Comparison of ENCODE assay signal across 8 cellular contexts in the genomic region with DNA sequence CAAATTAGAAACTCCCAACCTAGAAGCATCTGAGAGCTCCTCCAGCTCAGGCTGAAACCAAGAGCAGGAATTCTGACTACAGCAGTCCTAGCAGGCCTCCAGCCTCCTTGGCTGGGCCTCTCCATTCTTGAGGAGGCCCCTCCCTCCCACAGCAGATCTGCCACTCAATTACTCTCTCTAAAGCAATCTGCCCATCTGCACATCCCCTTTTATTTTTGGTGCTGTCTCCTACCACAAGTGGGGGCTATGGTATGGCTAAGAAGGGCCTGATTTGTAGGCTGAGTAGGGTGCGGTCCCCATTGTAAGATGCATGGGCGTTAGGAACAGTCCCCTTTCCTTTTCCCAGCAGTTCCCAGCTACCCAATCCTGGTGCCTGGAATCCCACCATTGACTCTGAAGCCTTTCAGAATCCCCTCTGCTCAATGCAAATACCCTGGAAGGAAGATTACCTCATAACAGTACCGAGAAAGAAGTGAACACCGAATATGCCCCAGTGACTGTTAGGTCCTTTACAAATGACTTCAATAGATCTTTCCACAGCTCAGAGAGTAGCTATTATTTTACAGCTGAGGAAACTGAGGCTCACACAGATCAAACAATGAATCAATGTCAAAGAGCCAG. TPM values are rescaled to one million over a fixed set of nuclear protein-coding genes. Genes with fewer than 3 reads are reported as not detected.
DNase-seq lines count a peak whose midpoint lies in the region; ATAC-seq and TF ChIP-seq lines count a peak whose summit lies in the region.
"Had no signal": no experiment of that assay in that cellular context is flagged by ENCODE, and none has a peak within 500 bp of the region (broad histone marks: within the 10 kb centered on the region; RNA-seq: fewer than 3 reads in every experiment).

No MANE protein-coding gene starts in this region.

- H3K36me3 Mint-ChIP-seq in CD14-positive monocyte: peaks cover 0 to 2% of the 10 kb centered on the region in 2 donors

- TF ChIP-seq CTCF in fibroblast of villous mesenchyme (IDR thresholded peaks at IDR 0.05; ENCODE audit: insufficient read depth, low read depth, low read length) (peak; percentile 15), uterus (IDR thresholded peaks at IDR 0.05) (no peak), CD14-positive monocyte (IDR thresholded peaks at IDR 0.05) (no peak)

- H3K4me1 ChIP-seq in uterus: peaks cover 0 to 6% of the 10 kb centered on the region in 2 donors

- H3K4me3 Mint-ChIP-seq in CD14-positive monocyte: no peak overlapping the region

- intact Hi-C loops in uterus (cut with DNase I; ENCODE audit: low total_unique reads): no loop called here
- intact Hi-C loops in CD14-positive monocyte (cut with micrococcal nuclease): no loop called here

- no peak for TF ChIP-seq POLR2A in uterus (IDR thresholded peaks at IDR 0.05)

- peak; percentile 20 for DNase-seq in Jurkat, Clone E6-1 (ENCODE audit: low read depth, low spot score)
- DNase-seq in fibroblast of villous mesenchyme (ENCODE audit: low read depth) (no peak), NCI-H187 treated with DMSO at 0.1 percent for 48 hours (lab: John Stamatoyannopoulos, UW) (no peak), uterus (no peak), CD14-positive monocyte (ENCODE audit: low spot score) (no peak)

- peaks cover 31 to 49% (median 38%) of the 10 kb centered on the region in 3 donors for H3K27me3 Mint-ChIP-seq in CD14-positive monocyte (ENCODE audit: low read depth in 3 of 3)

- H3K27ac Mint-ChIP-seq in CD14-positive monocyte: no peak overlapping the region

- no peaks in the 10 kb centered on the region for H3K9me3 ChIP-seq in uterus
- H3K9me3 ChIP-seq: suprapubic skin had no signal

- H3K27me3 ChIP-seq in uterus: peaks cover 0 to 4% of the 10 kb centered on the region in 2 donors

- ATAC-seq in GM18861 (IDR thresholded peaks at IDR 0.05; ENCODE audit: unreplicated experiment): peak; percentile 66
- ATAC-seq in GM21723 (IDR thresholded peaks at IDR 0.05; ENCODE audit: unreplicated experiment): peak; percentile 74

- peaks cover 0 to 4% (median 2%) of the 10 kb centered on the region in 7 donors for H3K9me3 Mint-ChIP-seq in CD14-positive monocyte

- no peak overlapping the region for H3K27ac ChIP-seq in uterus
- H3K27ac ChIP-seq: suprapubic skin had no signal

- H3K4me3 ChIP-seq in Jurkat, Clone E6-1 (ENCODE audit: low read length): no peak overlapping the region
- no peak overlapping the region for H3K4me3 ChIP-seq in fibroblast of villous mesenchyme (ENCODE audit: low read depth, low read length)
- H3K4me3 ChIP-seq in uterus: no peak overlapping the region
- H3K4me3 ChIP-seq: suprapubic skin had no signal

- H3K4me1 Mint-ChIP-seq in CD14-positive monocyte: no peaks in the 10 kb centered on the region

- H3K36me3 ChIP-seq in uterus: no peaks in the 10 kb centered on the region
- H3K36me3 ChIP-seq: suprapubic skin had no signal

RNA-seq across cellular contexts. Expression of gene TTC39A, which starts 11.6 kb away (rescaled TPM):
- not detected for polyA plus RNA-seq in Jurkat, Clone E6-1 (2012; ENCODE audit: insufficient read depth, insufficient read length)
- total RNA-seq in fibroblast of villous mesenchyme (0.43 and 0.64 TPM in 2 replicates), uterus (1 to 10 TPM in 2 of 4 donors, under 1 TPM in 2; 0.26 to 2.5 (median 1.3) TPM)
- polyA plus RNA-seq in CD14-positive monocyte: not detected
